8 cellular contexts compared by ENCODE assay signal in genomic region chr19:48271531-48272151, GRCh38. TPM values are rescaled to one million over a fixed set of nuclear protein-coding genes. Genes with fewer than 3 reads are reported as not detected.
DNase-seq lines count a peak whose midpoint lies in the region; ATAC-seq and TF ChIP-seq lines count a peak whose summit lies in the region.

No MANE protein-coding gene starts in this region.

- CTCF ChIA-PET in activated B cell treated with CpG ODN at 0.5 μM for 24 hours (lab: Charles Lee) = interaction anchor here (2.7 to 2.9 kb wide), 2 partner anchors 11 to 62 kb away, joined by 15 to 16 read pairs; no protein-coding TSS in a partner anchor

- H3K4me3 Mint-ChIP-seq in IgD-negative memory B cell = peak overlapping the region; percentile 89 to 98 (median 94)
- peak overlapping the region; percentile 95 for H3K4me3 Mint-ChIP-seq in activated B cell treated with CpG ODN at 0.5 μM for 24 hours
- H3K4me3 Mint-ChIP-seq in natural killer cell treated with Interleukin-12 subunit alpha and Interleukin-12 subunit beta and Interleukin-15 and Interleukin-18, amount 100 ng/mL, for 72 hours = peak overlapping the region; percentile 97

- peak; percentile 49 for DNase-seq in EH (ENCODE audit: low read depth)
- peak; percentile 37 for DNase-seq in activated B cell treated with CpG ODN at 0.5 μM for 24 hours
- peak; percentile 50 for DNase-seq in fibroblast of peridontal ligament (ENCODE audit: extremely low read depth)
- no peak for DNase-seq in natural killer cell treated with Interleukin-12 subunit alpha and Interleukin-12 subunit beta and Interleukin-15 and Interleukin-18, amount 100 ng/mL, for 72 hours (ENCODE audit: low spot score)
- DNase-seq in kidney glomerular epithelial cell (lab: John Stamatoyannopoulos, UW) = no peak
- DNase-seq in COLO829 (ENCODE audit: low spot score) = no peak
- no peak for DNase-seq in NCI-H774 (lab: John Stamatoyannopoulos, UW)

- peaks cover 0 to 2% (median 0%) of the 10 kb centered on the region in 3 donors for H3K9me3 Mint-ChIP-seq in IgD-negative memory B cell
- no peaks in the 10 kb centered on the region for H3K9me3 Mint-ChIP-seq in activated B cell treated with CpG ODN at 0.5 μM for 24 hours
- no peaks in the 10 kb centered on the region for H3K9me3 Mint-ChIP-seq in natural killer cell treated with Interleukin-12 subunit alpha and Interleukin-12 subunit beta and Interleukin-15 and Interleukin-18, amount 100 ng/mL, for 72 hours

- H3K36me3 Mint-ChIP-seq in IgD-negative memory B cell (no peaks in the 10 kb centered on the region), activated B cell treated with CpG ODN at 0.5 μM for 24 hours (ENCODE audit: low read depth) (peaks cover 2% of the 10 kb centered on the region)
- H3K36me3 Mint-ChIP-seq in natural killer cell treated with Interleukin-12 subunit alpha and Interleukin-12 subunit beta and Interleukin-15 and Interleukin-18, amount 100 ng/mL, for 72 hours = no peaks in the 10 kb centered on the region

- intact Hi-C loops in activated B cell treated with CpG ODN at 0.5 μM for 24 hours (cut with micrococcal nuclease) = loop anchor here (1.0 kb wide), 3 partner anchors 20 to 313 kb away; no protein-coding TSS in a partner anchor

- no peak for TF ChIP-seq CTCF in activated B cell treated with CpG ODN at 0.5 μM for 24 hours (IDR thresholded peaks at IDR 0.05)

- H3K27ac Mint-ChIP-seq in IgD-negative memory B cell (peak overlapping the region in 1 of 3 donors; percentile 89), activated B cell treated with CpG ODN at 0.5 μM for 24 hours (peak overlapping the region; percentile 80)
- no peak overlapping the region for H3K27ac Mint-ChIP-seq in natural killer cell treated with Interleukin-12 subunit alpha and Interleukin-12 subunit beta and Interleukin-15 and Interleukin-18, amount 100 ng/mL, for 72 hours

- H3K27me3 Mint-ChIP-seq in IgD-negative memory B cell = peaks cover 8% of the 10 kb centered on the region
- H3K27me3 Mint-ChIP-seq in activated B cell treated with CpG ODN at 0.5 μM for 24 hours = no peaks in the 10 kb centered on the region
- H3K27me3 Mint-ChIP-seq in natural killer cell treated with Interleukin-12 subunit alpha and Interleukin-12 subunit beta and Interleukin-15 and Interleukin-18, amount 100 ng/mL, for 72 hours = peaks cover 2 to 25% of the 10 kb centered on the region in 2 donors

- H3K4me1 Mint-ChIP-seq in IgD-negative memory B cell (peaks cover 10 to 12% (median 12%) of the 10 kb centered on the region in 3 donors), activated B cell treated with CpG ODN at 0.5 μM for 24 hours (peaks cover 14% of the 10 kb centered on the region)
- H3K4me1 Mint-ChIP-seq in natural killer cell treated with Interleukin-12 subunit alpha and Interleukin-12 subunit beta and Interleukin-15 and Interleukin-18, amount 100 ng/mL, for 72 hours (ENCODE audit: low read depth in 2 of 2) = peaks cover 13 to 14% of the 10 kb centered on the region in 2 donors

- peak; percentile 75 for ATAC-seq in activated B cell treated with CpG ODN at 0.5 μM for 24 hours (ENCODE audit: low read depth)
- ATAC-seq in natural killer cell treated with Interleukin-12 subunit alpha and Interleukin-12 subunit beta and Interleukin-15 and Interleukin-18, amount 100 ng/mL, for 72 hours = peak; percentile 67 to 82

- POLR2A ChIA-PET in activated B cell treated with CpG ODN at 0.5 μM for 24 hours (lab: Charles Lee) = interaction anchor here (0.5 to 2.4 kb wide), 8 partner anchors 33 to 1924 kb away, joined by 3 to 22 read pairs (median 4); partner anchors contain the start of gene EMP3

RNA-seq across cellular contexts. Expression of gene ZNF114, which starts 1.8 kb away (rescaled TPM):
- polyA plus RNA-seq in IgD-negative memory B cell = 0.30 TPM
- total RNA-seq in activated B cell treated with CpG ODN at 0.5 μM for 24 hours = 1.5 and 1.6 TPM in 2 replicates
- total RNA-seq in natural killer cell treated with Interleukin-12 subunit alpha and Interleukin-12 subunit beta and Interleukin-15 and Interleukin-18, amount 100 ng/mL, for 72 hours = under 1 TPM in 1 of 2 donors, not detected in 1; 0.64 TPM

RNA-seq across cellular contexts. Expression of gene CARD8, which starts 15.9 kb away (rescaled TPM):
- 85.7 TPM for polyA plus RNA-seq in IgD-negative memory B cell
- total RNA-seq in activated B cell treated with CpG ODN at 0.5 μM for 24 hours = 103 and 109 TPM in 2 replicates
- total RNA-seq in natural killer cell treated with Interleukin-12 subunit alpha and Interleukin-12 subunit beta and Interleukin-15 and Interleukin-18, amount 100 ng/mL, for 72 hours = 100 to 1,000 TPM; 172 to 176 TPM

RNA-seq across cellular contexts. Expression of gene EMP3, which starts 53.7 kb away (rescaled TPM):
- 586 TPM for polyA plus RNA-seq in IgD-negative memory B cell
- total RNA-seq in activated B cell treated with CpG ODN at 0.5 μM for 24 hours = 309 and 320 TPM in 2 replicates
- total RNA-seq in natural killer cell treated with Interleukin-12 subunit alpha and Interleukin-12 subunit beta and Interleukin-15 and Interleukin-18, amount 100 ng/mL, for 72 hours = 100 to 1,000 TPM in 1 of 2 donors, 10 to 100 TPM in 1; 99.4 to 157 TPM

Comparison
In these comparisons a context has a peak if more than half of its experiments do, and no peak if none do; other contexts are left out.
1. DNase-seq: peak in EH (single experiment), activated B cell treated with CpG ODN at 0.5 μM for 24 hours (single experiment) and fibroblast of peridontal ligament (single experiment); none in natural killer cell treated with Interleukin-12 subunit alpha and Interleukin-12 subunit beta and Interleukin-15 and Interleukin-18, amount 100 ng/mL, for 72 hours (single experiment), kidney glomerular epithelial cell (single experiment), COLO829 (single experiment) and NCI-H774 (single experiment).
2. Peak in every context shown above with its lines, with median percentiles within 50 percentile points of each other: H3K4me3 Mint-ChIP-seq.